19 cellular contexts compared by ENCODE assay signal in the genomic region with DNA sequence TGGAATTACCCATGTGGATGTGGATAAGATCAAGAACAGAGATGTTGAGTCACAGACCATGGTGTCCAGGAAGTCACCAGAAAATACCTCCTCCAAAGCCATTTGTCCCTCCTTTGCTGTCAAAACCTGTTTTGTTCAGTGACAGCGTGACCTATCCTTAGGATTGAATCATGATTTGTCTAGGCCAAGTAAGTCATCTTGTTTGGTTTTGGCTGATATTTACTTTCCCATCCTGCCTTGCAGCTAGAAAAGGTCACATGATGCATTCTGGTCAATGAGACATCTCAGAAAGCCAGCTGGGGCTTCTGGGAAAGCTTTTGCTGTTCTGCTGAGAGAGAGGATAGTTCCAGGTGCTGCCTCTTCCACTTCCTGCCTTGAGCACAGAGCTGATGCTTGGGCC.
"Had no signal": no experiment of that assay in that cellular context is flagged by ENCODE, and none has a peak within 500 bp of the region (broad histone marks: within the 10 kb centered on the region; RNA-seq: fewer than 3 reads in every experiment).

No MANE protein-coding gene starts in this region.

- DNase-seq: effector CD4-positive, alpha-beta T cell; endodermal cell; erythroblast; foreskin melanocyte; head of caudate nucleus; hippocampal formation; mammary epithelial cell; naive thymus-derived CD4-positive, alpha-beta T cell; ovary; small intestine; stimulated activated CD4-positive, alpha-beta T cell treated with anti-CD3 and anti-CD28 coated beads, Interleukin-12 subunit alpha, Interleukin-12 subunit beta, amount 100 ng/mL, for 4 hours; stimulated activated naive CD4-positive, alpha-beta T cell; stomach; substantia nigra; transverse colon had no signal

- H3K4me1 ChIP-seq: right atrium auricular region, stomach, transverse colon had no signal

- H3K27me3 ChIP-seq: ovary, right atrium auricular region, stomach, transverse colon had no signal

- H3K4me3 ChIP-seq: coronary artery, ovary, right atrium auricular region, stomach, thoracic aorta, transverse colon had no signal

- H3K9me3 ChIP-seq: ovary, right atrium auricular region, thoracic aorta, transverse colon had no signal

- H3K9me3 Mint-ChIP-seq: endodermal cell had no signal

- H3K27ac ChIP-seq: coronary artery, ovary, right atrium auricular region, stomach, thoracic aorta, transverse colon had no signal

- H3K36me3 ChIP-seq: ovary, right atrium auricular region, stomach, thoracic aorta, transverse colon had no signal

- H3K4me1 Mint-ChIP-seq: endodermal cell; naive thymus-derived CD4-positive, alpha-beta T cell had no signal

- ATAC-seq: naive thymus-derived CD4-positive, alpha-beta T cell had no signal

- H3K27ac Mint-ChIP-seq: endodermal cell had no signal

- H3K4me3 Mint-ChIP-seq: endodermal cell; naive thymus-derived CD4-positive, alpha-beta T cell; neural crest cell had no signal
